In the genomic region with DNA sequence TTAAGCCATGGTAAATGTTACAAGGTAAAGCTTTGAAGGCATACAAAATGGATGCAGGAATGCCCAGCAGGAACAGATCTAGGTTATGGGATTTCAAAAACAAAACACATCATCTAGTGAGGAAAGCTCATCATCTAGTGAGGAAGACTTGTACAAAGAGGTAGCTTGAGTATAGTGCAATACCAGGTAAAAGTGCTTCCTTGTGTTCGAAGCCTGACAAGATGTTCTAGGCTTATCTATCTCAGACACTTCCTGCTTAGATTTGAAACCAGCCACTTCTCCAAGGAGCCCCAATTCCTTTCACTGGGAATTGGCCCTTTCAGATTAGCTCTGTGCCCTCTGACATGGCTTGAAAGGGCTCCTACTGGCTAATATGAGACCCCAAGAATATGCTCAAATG, we compare ENCODE assay signal across 1 cellular context.
TF ChIP-seq lines count a peak whose summit lies in the region.

No MANE protein-coding gene starts in this region.

TF ChIP-seq in HepG2, 621 proteins besides CTCF, POLR2A, EP300 and RAD21:
- TF ChIP-seq ZNF615 (CRISPR knock-in tag; IDR thresholded peaks at IDR 0.05; ENCODE audit: borderline replicate concordance) (no peak), KDM1A (CRISPR knock-in tag; IDR thresholded peaks at IDR 0.05) (no peak), ZNF512 (CRISPR knock-in tag; IDR thresholded peaks at IDR 0.05) (no peak), TMF1 (CRISPR knock-in tag; IDR thresholded peaks at IDR 0.05; ENCODE audit: low read depth) (no peak), SATB2 (CRISPR knock-in tag; IDR thresholded peaks at IDR 0.05) (no peak), SP1 (IDR thresholded peaks at IDR 0.05) (no peak), SP1 (CRISPR knock-in tag; IDR thresholded peaks at IDR 0.05) (no peak), SOX6 (IDR thresholded peaks at IDR 0.05) (no peak), SOX6 (CRISPR knock-in tag; IDR thresholded peaks at IDR 0.05) (no peak), ZKSCAN8 (CRISPR knock-in tag; IDR thresholded peaks at IDR 0.05; ENCODE audit: borderline replicate concordance) (no peak), EED (CRISPR knock-in tag; IDR thresholded peaks at IDR 0.05) (no peak)
- TF ChIP-seq, protein P1, sequence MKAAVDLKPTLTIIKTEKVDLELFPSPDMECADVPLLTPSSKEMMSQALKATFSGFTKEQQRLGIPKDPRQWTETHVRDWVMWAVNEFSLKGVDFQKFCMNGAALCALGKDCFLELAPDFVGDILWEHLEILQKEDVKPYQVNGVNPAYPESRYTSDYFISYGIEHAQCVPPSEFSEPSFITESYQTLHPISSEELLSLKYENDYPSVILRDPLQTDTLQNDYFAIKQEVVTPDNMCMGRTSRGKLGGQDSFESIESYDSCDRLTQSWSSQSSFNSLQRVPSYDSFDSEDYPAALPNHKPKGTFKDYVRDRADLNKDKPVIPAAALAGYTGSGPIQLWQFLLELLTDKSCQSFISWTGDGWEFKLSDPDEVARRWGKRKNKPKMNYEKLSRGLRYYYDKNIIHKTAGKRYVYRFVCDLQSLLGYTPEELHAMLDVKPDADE (CRISPR knock-in tag; IDR thresholded peaks at IDR 0.05), result no peak
- TF ChIP-seq, protein P2, sequence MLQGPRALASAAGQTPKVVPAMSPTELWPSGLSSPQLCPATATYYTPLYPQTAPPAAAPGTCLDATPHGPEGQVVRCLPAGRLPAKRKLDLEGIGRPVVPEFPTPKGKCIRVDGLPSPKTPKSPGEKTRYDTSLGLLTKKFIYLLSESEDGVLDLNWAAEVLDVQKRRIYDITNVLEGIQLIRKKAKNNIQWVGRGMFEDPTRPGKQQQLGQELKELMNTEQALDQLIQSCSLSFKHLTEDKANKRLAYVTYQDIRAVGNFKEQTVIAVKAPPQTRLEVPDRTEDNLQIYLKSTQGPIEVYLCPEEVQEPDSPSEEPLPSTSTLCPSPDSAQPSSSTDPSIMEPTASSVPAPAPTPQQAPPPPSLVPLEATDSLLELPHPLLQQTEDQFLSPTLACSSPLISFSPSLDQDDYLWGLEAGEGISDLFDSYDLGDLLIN (CRISPR knock-in tag; IDR thresholded peaks at IDR 0.05; ENCODE audit: borderline replicate concordance), result no peak
